25 cellular contexts compared by ENCODE assay signal in the genomic region with DNA sequence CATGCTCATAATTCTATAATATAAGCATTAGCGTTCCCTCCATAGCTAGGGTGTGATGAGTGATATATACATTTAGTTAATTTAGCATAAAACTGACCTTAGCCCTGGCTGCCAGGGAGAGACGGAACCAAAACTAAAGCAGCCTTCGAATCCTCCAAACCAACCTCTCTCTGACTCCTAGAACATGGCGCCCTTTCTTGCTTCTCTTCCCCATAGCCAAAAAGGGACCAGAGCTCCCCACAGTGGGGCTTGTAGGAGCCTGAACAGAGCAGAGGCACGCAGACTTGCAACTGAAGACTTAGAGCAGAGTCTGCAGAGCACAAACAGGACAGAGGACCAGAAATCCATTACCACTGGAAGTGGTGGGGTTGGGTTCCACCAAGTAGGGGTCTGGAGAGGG.
"Had no signal": no experiment of that assay in that cellular context is flagged by ENCODE, and none has a peak within 500 bp of the region (broad histone marks: within the 10 kb centered on the region; RNA-seq: fewer than 3 reads in every experiment).

No MANE protein-coding gene starts in this region.

- H3K4me2 ChIP-seq: neural progenitor cell had no signal

- H3K27ac Mint-ChIP-seq: activated CD4-positive, alpha-beta T cell treated with anti-CD3 and anti-CD28 coated beads, Interleukin-2, amount 10 ng/mL, durations not matched to agents 7 days and 5 days; neural progenitor cell; stimulated activated effector memory CD8-positive, alpha-beta T cell treated with anti-CD3 and anti-CD28 coated beads, Interleukin-12 subunit alpha, Interleukin-12 subunit beta, amount 100 ng/mL, for 72 hours; T-helper 1 cell treated with Interleukin-12 subunit alpha and Interleukin-12 subunit beta and Interleukin-4 antibody, amounts not matched to agents 30 μg/mL and 1 μg/mL, for 36 hours had no signal

- H3K4me1 Mint-ChIP-seq: central memory CD8-positive, alpha-beta T cell; stimulated activated effector memory CD8-positive, alpha-beta T cell treated with anti-CD3 and anti-CD28 coated beads, Interleukin-12 subunit alpha, Interleukin-12 subunit beta, amount 100 ng/mL, for 72 hours had no signal

- H3K27me3 Mint-ChIP-seq: naive B cell had no signal

- ATAC-seq: activated CD4-positive, CD25-positive, alpha-beta regulatory T cell treated with anti-CD3 and anti-CD28 coated beads, Interleukin-2, amount 50 U/mL, for 24 hours; activated T-cell treated with anti-CD3 and anti-CD28 coated beads, Interleukin-2, amount 50 U/mL, for 4 hours; gastroesophageal sphincter; heart left ventricle; mucosa of descending colon; psoas muscle; right cardiac atrium; stimulated activated effector memory CD8-positive, alpha-beta T cell treated with anti-CD3 and anti-CD28 coated beads, Interleukin-12 subunit alpha, Interleukin-12 subunit beta, amount 100 ng/mL, for 72 hours had no signal

- H3K4me1 ChIP-seq: neural progenitor cell, upper lobe of left lung had no signal

- H3K36me3 Mint-ChIP-seq: naive B cell; stimulated activated effector memory CD8-positive, alpha-beta T cell treated with anti-CD3 and anti-CD28 coated beads, Interleukin-12 subunit alpha, Interleukin-12 subunit beta, amount 100 ng/mL, for 72 hours had no signal

- H3K27ac ChIP-seq: brain microvascular endothelial cell, gastroesophageal sphincter, heart left ventricle, left ventricle myocardium inferior, neural progenitor cell, psoas muscle, skin epidermis, stomach, upper lobe of left lung had no signal

- H3K27me3 ChIP-seq: brain microvascular endothelial cell, gastroesophageal sphincter, heart left ventricle, neural progenitor cell, stomach, upper lobe of left lung had no signal

- H3K4me3 ChIP-seq: gastroesophageal sphincter, heart left ventricle, left ventricle myocardium inferior, mucosa of descending colon, neural progenitor cell, psoas muscle, skin epidermis, stomach, upper lobe of left lung had no signal

- H3K9ac ChIP-seq: neural progenitor cell had no signal

- H3K36me3 ChIP-seq: brain microvascular endothelial cell, gastroesophageal sphincter, heart left ventricle, left ventricle myocardium inferior, neural progenitor cell, stomach, upper lobe of left lung had no signal

- H2AFZ ChIP-seq: neural progenitor cell had no signal

- H3K9me3 Mint-ChIP-seq: activated CD4-positive, alpha-beta T cell treated with anti-CD3 and anti-CD28 coated beads, Interleukin-2, amount 10 ng/mL, durations not matched to agents 7 days and 5 days; activated T-cell treated with anti-CD3 and anti-CD28 coated beads, Interleukin-2, amount 50 U/mL, for 4 hours; central memory CD8-positive, alpha-beta T cell; naive B cell; stimulated activated effector memory CD8-positive, alpha-beta T cell treated with anti-CD3 and anti-CD28 coated beads, Interleukin-12 subunit alpha, Interleukin-12 subunit beta, amount 100 ng/mL, for 72 hours; T-helper 1 cell treated with Interleukin-12 subunit alpha and Interleukin-12 subunit beta and Interleukin-4 antibody, amounts not matched to agents 30 μg/mL and 1 μg/mL, for 36 hours had no signal

- H3K4me3 Mint-ChIP-seq: activated CD4-positive, alpha-beta T cell treated with anti-CD3 and anti-CD28 coated beads, Interleukin-2, amount 10 ng/mL, durations not matched to agents 7 days and 5 days; activated T-cell treated with anti-CD3 and anti-CD28 coated beads, Interleukin-2, amount 50 U/mL, for 4 hours; central memory CD8-positive, alpha-beta T cell; naive B cell; neural progenitor cell; stimulated activated effector memory CD8-positive, alpha-beta T cell treated with anti-CD3 and anti-CD28 coated beads, Interleukin-12 subunit alpha, Interleukin-12 subunit beta, amount 100 ng/mL, for 72 hours; T-helper 1 cell treated with Interleukin-12 subunit alpha and Interleukin-12 subunit beta and Interleukin-4 antibody, amounts not matched to agents 30 μg/mL and 1 μg/mL, for 36 hours had no signal

- H3K9me3 ChIP-seq: gastroesophageal sphincter, heart left ventricle, left ventricle myocardium inferior, mucosa of descending colon, psoas muscle, stomach, upper lobe of left lung had no signal

- DNase-seq: activated CD4-positive, alpha-beta T cell treated with anti-CD3 and anti-CD28 coated beads, Interleukin-2, amount 10 ng/mL, durations not matched to agents 7 days and 5 days; activated CD8-positive, alpha-beta memory T cell treated with anti-CD3 and anti-CD28 coated beads, Interleukin-2, amount 50 U/mL, for 4 hours; activated effector memory CD4-positive, alpha-beta T cell treated with Interleukin-2 at 50 U/mL for 16 hours; activated naive CD4-positive, alpha-beta T cell treated with anti-CD3 and anti-CD28 coated beads, Interleukin-2, amount 50 U/mL, for 16 hours; activated T-cell treated with anti-CD3 and anti-CD28 coated beads, Interleukin-2, amount 50 U/mL, for 4 hours; aorta; brain microvascular endothelial cell; effector CD4-positive, alpha-beta T cell; heart left ventricle; left ventricle myocardium inferior; mucosa of descending colon; naive B cell; psoas muscle; right cardiac atrium; stimulated activated CD4-positive, alpha-beta T cell treated with anti-CD3 and anti-CD28 coated beads, Interleukin-15, amount 100 ng/mL, for 24 hours; stimulated activated CD4-positive, alpha-beta T cell treated with anti-CD3 and anti-CD28 coated beads, Interleukin-4, amount 100 ng/mL, for 1 hour; stomach; upper lobe of left lung had no signal
